ENCODE assay signal across 12 cellular contexts in the genomic region with DNA sequence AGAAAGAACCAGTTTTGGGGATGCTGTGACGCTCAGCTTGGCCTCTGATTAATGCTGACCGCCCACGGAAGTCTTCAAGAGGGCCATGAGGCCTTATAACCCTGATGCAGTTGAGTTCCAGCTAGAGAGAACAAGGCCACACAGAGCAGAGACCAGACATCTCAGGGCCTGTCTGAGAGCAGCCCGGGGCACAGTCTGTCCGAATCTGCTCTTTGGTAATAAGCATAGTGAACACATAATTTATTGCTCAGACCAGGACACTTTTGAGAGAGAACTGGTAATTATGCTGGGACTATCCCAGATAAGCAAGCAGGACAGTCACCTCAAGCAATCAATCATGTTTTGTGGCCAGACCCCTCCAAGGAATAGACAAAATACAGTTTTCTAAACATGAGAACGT.
A peak's percentile ranks its signal among the peaks of the same experiment; 100 is the strongest.
DNase-seq lines count a peak whose midpoint lies in the region; ATAC-seq and TF ChIP-seq lines count a peak whose summit lies in the region.
"Had no signal": no experiment of that assay in that cellular context is flagged by ENCODE, and none has a peak within 500 bp of the region (broad histone marks: within the 10 kb centered on the region; RNA-seq: fewer than 3 reads in every experiment).

No MANE protein-coding gene starts in this region.

- H4K20me1 ChIP-seq in BLaER1 treated with 17β-estradiol and CSF1 and Interleukin-3, amounts not matched to agents 10 nM and 100 nM, result no peaks in the 10 kb centered on the region
- no peaks in the 10 kb centered on the region for H4K20me1 ChIP-seq in smooth muscle cell (ENCODE audit: low read depth)

- peaks cover 11% of the 10 kb centered on the region for H3F3A ChIP-seq in smooth muscle cell (ENCODE audit: low read depth)

- H2AFZ ChIP-seq in smooth muscle cell (ENCODE audit: low read depth), result no peak overlapping the region

- 0 out of 22 replicates have a peak overlapping the region, but pooled peaks of 1 of the 11 experiments have one; percentile 81 for H3K9ac ChIP-seq in BLaER1 treated with 17β-estradiol and CSF1 and Interleukin-3, amounts not matched to agents 10 nM and 100 nM
- H3K9ac ChIP-seq in smooth muscle cell (ENCODE audit: low read depth), result no peak overlapping the region

- WGBS in smooth muscle cell (ENCODE audit: low lambda C conversion rate), result 22% methylated on average over 6 of the region's 6 CpGs

- ATAC-seq in SK-N-SH treated with all-trans-retinoic acid at 6 μM for 48 hours (peak; percentile 11; the same call in 1 of the 3 replicates), left lobe of liver (peak; percentile 15), GM18907 (IDR thresholded peaks at IDR 0.05; ENCODE audit: unreplicated experiment) (no peak)
- ATAC-seq: activated CD4-positive, CD25-positive, alpha-beta regulatory T cell treated with anti-CD3 and anti-CD28 coated beads, Interleukin-2, amount 50 U/mL, for 24 hours had no signal

- TF ChIP-seq CTCF in smooth muscle cell (IDR thresholded peaks at IDR 0.05; ENCODE audit: borderline replicate concordance, insufficient read depth, poor library complexity, severe bottlenecking), result no peak

- H3K9me3 ChIP-seq in BLaER1 treated with 17β-estradiol and CSF1 and Interleukin-3, amounts not matched to agents 10 nM and 100 nM (replicated peaks in 1 of 11), result no peaks in the 10 kb centered on the region
- H3K9me3 ChIP-seq in smooth muscle cell (replicated peaks; ENCODE audit: low read depth), result no peaks in the 10 kb centered on the region

- DNase-seq in left lobe of liver (ENCODE audit: low spot score) (no peak), smooth muscle cell (lab: John Stamatoyannopoulos, UW; ENCODE audit: unreplicated experiment) (no peak), GF-D8 (lab: John Stamatoyannopoulos, UW) (no peak), DMS 273 (lab: John Stamatoyannopoulos, UW; ENCODE audit: unreplicated experiment) (no peak), NCI-H146 (lab: John Stamatoyannopoulos, UW) (no peak)
- DNase-seq: effector CD8-positive, alpha-beta T cell; NCI-H2227 treated with DMSO at 0.1 percent for 48 hours; OCI-M1 had no signal

- peaks cover 52 to 92% (median 72%) of the 10 kb centered on the region in 10 experiments for H3K4me1 ChIP-seq in BLaER1 treated with 17β-estradiol and CSF1 and Interleukin-3, amounts not matched to agents 10 nM and 100 nM
- peaks cover 7% of the 10 kb centered on the region for H3K4me1 ChIP-seq in smooth muscle cell (ENCODE audit: low read depth)

- H3K4me3 ChIP-seq in BLaER1 treated with 17β-estradiol and CSF1 and Interleukin-3, amounts not matched to agents 10 nM and 100 nM, result no peak overlapping the region
- H3K4me3 ChIP-seq in smooth muscle cell, result no peak overlapping the region

- peak overlapping the region; percentile 81 to 98 (median 91) for H3K4me2 ChIP-seq in BLaER1 treated with 17β-estradiol and CSF1 and Interleukin-3, amounts not matched to agents 10 nM and 100 nM
- H3K4me2 ChIP-seq in smooth muscle cell, result no peak overlapping the region

- no peaks in the 10 kb centered on the region for H3K27me3 ChIP-seq in BLaER1 treated with 17β-estradiol and CSF1 and Interleukin-3, amounts not matched to agents 10 nM and 100 nM
- H3K27me3 ChIP-seq in smooth muscle cell (ENCODE audit: low read depth), result no peaks in the 10 kb centered on the region

- peak overlapping the region in 10 of 11 experiments; percentile 23 to 92 (median 87); a peak in 15 of 22 replicates for H3K27ac ChIP-seq in BLaER1 treated with 17β-estradiol and CSF1 and Interleukin-3, amounts not matched to agents 10 nM and 100 nM
- peak overlapping the region; percentile 50 for H3K27ac ChIP-seq in smooth muscle cell (ENCODE audit: low read depth)

- no peaks in the 10 kb centered on the region for H3K36me3 ChIP-seq in BLaER1 treated with 17β-estradiol and CSF1 and Interleukin-3, amounts not matched to agents 10 nM and 100 nM
- H3K36me3 ChIP-seq in smooth muscle cell (ENCODE audit: low read depth), result no peaks in the 10 kb centered on the region

- no peaks in the 10 kb centered on the region for H3K79me2 ChIP-seq in smooth muscle cell (ENCODE audit: low read depth)

TF ChIP-seq in SK-N-SH treated with all-trans-retinoic acid at 6 μM for 48 hours, 23 proteins besides CTCF, POLR2A, EP300 and RAD21 (continues in another document):
- TF ChIP-seq, protein P1, sequence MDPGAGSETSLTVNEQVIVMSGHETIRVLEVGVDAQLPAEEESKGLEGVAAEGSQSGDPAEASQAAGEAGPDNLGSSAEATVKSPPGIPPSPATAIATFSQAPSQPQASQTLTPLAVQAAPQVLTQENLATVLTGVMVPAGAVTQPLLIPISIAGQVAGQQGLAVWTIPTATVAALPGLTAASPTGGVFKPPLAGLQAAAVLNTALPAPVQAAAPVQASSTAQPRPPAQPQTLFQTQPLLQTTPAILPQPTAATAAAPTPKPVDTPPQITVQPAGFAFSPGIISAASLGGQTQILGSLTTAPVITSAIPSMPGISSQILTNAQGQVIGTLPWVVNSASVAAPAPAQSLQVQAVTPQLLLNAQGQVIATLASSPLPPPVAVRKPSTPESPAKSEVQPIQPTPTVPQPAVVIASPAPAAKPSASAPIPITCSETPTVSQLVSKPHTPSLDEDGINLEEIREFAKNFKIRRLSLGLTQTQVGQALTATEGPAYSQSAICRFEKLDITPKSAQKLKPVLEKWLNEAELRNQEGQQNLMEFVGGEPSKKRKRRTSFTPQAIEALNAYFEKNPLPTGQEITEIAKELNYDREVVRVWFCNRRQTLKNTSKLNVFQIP (CRISPR knock-in tag; IDR thresholded peaks at IDR 0.05; ENCODE audit: borderline replicate concordance, low read depth), result no peak
- TF ChIP-seq TOX (CRISPR knock-in tag; IDR thresholded peaks at IDR 0.05; ENCODE audit: borderline replicate concordance) (no peak), ESRRG (CRISPR knock-in tag; IDR thresholded peaks at IDR 0.05) (0 out of 2 replicates have a peak, but pooled peaks have one; percentile 37), ZFP3 (CRISPR knock-in tag; IDR thresholded peaks at IDR 0.05) (no peak; the same call in 1 of the 2 replicates), PATZ1 (CRISPR knock-in tag; IDR thresholded peaks at IDR 0.05; ENCODE audit: borderline replicate concordance) (no peak), TCF4 (CRISPR knock-in tag; IDR thresholded peaks at IDR 0.05; ENCODE audit: borderline replicate concordance) (peak; percentile 94), ZC3H10 (CRISPR knock-in tag; IDR thresholded peaks at IDR 0.05) (no peak), ZNF8 (CRISPR knock-in tag; IDR thresholded peaks at IDR 0.05) (peak; percentile 70), ZFP30 (CRISPR knock-in tag; IDR thresholded peaks at IDR 0.05) (0 out of 2 replicates have a peak, but pooled peaks have one; percentile 20), ISL1 (CRISPR knock-in tag; IDR thresholded peaks at IDR 0.05) (peak; percentile 56), SNAI2 (CRISPR knock-in tag; IDR thresholded peaks at IDR 0.05) (peak; percentile 45; the same call in 1 of the 2 replicates), CSDC2 (CRISPR knock-in tag; IDR thresholded peaks at IDR 0.05) (no peak), OSR1 (CRISPR knock-in tag; IDR thresholded peaks at IDR 0.05) (no peak), BACH2 (CRISPR knock-in tag; IDR thresholded peaks at IDR 0.05; ENCODE audit: borderline replicate concordance) (no peak; the same call in 1 of the 2 replicates), ARNTL (CRISPR knock-in tag; IDR thresholded peaks at IDR 0.05; ENCODE audit: borderline replicate concordance, low read depth) (peak; percentile 62; the same call in 1 of the 2 replicates)
- TF ChIP-seq, protein P2, sequence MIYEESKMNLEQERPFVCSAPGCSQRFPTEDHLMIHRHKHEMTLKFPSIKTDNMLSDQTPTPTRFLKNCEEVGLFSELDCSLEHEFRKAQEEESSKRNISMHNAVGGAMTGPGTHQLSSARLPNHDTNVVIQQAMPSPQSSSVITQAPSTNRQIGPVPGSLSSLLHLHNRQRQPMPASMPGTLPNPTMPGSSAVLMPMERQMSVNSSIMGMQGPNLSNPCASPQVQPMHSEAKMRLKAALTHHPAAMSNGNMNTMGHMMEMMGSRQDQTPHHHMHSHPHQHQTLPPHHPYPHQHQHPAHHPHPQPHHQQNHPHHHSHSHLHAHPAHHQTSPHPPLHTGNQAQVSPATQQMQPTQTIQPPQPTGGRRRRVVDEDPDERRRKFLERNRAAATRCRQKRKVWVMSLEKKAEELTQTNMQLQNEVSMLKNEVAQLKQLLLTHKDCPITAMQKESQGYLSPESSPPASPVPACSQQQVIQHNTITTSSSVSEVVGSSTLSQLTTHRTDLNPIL (CRISPR knock-in tag; IDR thresholded peaks at IDR 0.05; ENCODE audit: low read depth), result no peak
